15 cellular contexts compared by ENCODE assay signal in the genomic region with DNA sequence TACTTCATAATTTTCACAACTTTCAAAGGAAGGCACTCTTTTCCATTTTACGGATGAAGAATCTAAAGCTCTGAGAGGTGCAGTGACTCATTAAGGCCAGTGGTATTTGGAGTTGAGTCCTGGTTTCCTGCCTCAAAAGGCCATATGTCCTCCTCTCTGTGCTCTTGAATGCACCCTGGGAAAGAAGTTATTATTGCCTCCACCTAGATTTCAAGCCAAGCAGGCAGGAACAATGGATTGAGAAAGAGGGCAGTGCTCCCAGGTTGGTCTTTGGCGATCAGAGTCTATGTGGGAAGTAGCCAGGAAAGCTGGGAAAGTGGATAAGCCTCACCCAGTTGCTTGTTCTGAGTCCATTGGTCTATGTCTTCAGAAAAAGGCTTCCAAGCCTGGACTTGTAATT.
A peak's percentile ranks its signal among the peaks of the same experiment; 100 is the strongest.
DNase-seq lines count a peak whose midpoint lies in the region; ATAC-seq, FAIRE-seq and TF ChIP-seq lines count a peak whose summit lies in the region.
"Had no signal": no experiment of that assay in that cellular context is flagged by ENCODE, and none has a peak within 500 bp of the region (broad histone marks: within the 10 kb centered on the region; RNA-seq: fewer than 3 reads in every experiment).

No MANE protein-coding gene starts in this region.

- CTCF ChIA-PET in HepG2 (lab: Yijun Ruan, JAX; ENCODE audit: low intra/inter-chr PET ratio, low total read pairs), result no interaction called here

- TF ChIP-seq RAD21 in liver (IDR thresholded peaks at IDR 0.05) (peak; percentile 24 to 30), HepG2 (CRISPR knock-in tag; IDR thresholded peaks at IDR 0.05) (no peak)

- H3K9me3 ChIP-seq in liver (ENCODE audit: control insufficient read depth in 4 of 4, low read length in 3 of 4), result peaks cover 0 to 3% (median 2%) of the 10 kb centered on the region in 4 donors
- H3K9me3 ChIP-seq in HepG2 (ENCODE audit: low read length), result peaks cover 16% of the 10 kb centered on the region
- no peaks in the 10 kb centered on the region for H3K9me3 ChIP-seq in right lobe of liver

- H3K36me3 ChIP-seq in liver (ENCODE audit: control insufficient read depth in 4 of 4, insufficient read depth in 3 of 4, low read depth in 1 of 4, low read length in 3 of 4), result no peaks in the 10 kb centered on the region
- no peaks in the 10 kb centered on the region for H3K36me3 ChIP-seq in HepG2 (replicated peaks in 1 of 2; ENCODE audit: control insufficient read depth in 1 of 2, insufficient read depth in 2 of 2, low read length in 2 of 2)
- no peaks in the 10 kb centered on the region for H3K36me3 ChIP-seq in right lobe of liver
- H3K36me3 ChIP-seq: BLaER1 treated with 17β-estradiol and CSF1 and Interleukin-3, amounts not matched to agents 10 nM and 100 nM had no signal

- TF ChIP-seq POLR2A in HepG2 (IDR thresholded peaks at IDR 0.05; ENCODE audit: insufficient read depth in 1 of 2, low read depth in 2 of 2, low read length in 2 of 2) (no peak), right lobe of liver (IDR thresholded peaks at IDR 0.05) (no peak)

- FAIRE-seq in HepG2 (lab: Jason Lieb, UNC), result no peak
- FAIRE-seq: GM19239 had no signal

- no peak for ATAC-seq in HepG2
- peak; percentile 68 to 94 (median 78) for ATAC-seq in right lobe of liver
- no peak for ATAC-seq in GM21381 (IDR thresholded peaks at IDR 0.05; ENCODE audit: unreplicated experiment)
- ATAC-seq: HCT116 had no signal

- H3K4me2 ChIP-seq in HepG2 (ENCODE audit: low read depth, low read length), result no peak overlapping the region
- H3K4me2 ChIP-seq: BLaER1 treated with 17β-estradiol and CSF1 and Interleukin-3, amounts not matched to agents 10 nM and 100 nM had no signal

- DNase-seq in HepG2 (ENCODE audit: low spot score) (no peak), fibroblast of mammary gland (ENCODE audit: low read depth) (peak; percentile 27), right lobe of liver (peak in 1 of 3 donors; percentile 77), NCI-H524 treated with DMSO at 0.1 percent for 48 hours (lab: John Stamatoyannopoulos, UW) (no peak)
- DNase-seq in activated CD4-positive, alpha-beta T cell treated with anti-CD3 and anti-CD28 coated beads, Interleukin-2, amount 50 U/mL, for 4 hours, result no peak
- DNase-seq: 8988T; CD4-positive, CD25-positive, alpha-beta regulatory T cell; DMS53; GF-D8 had no signal

- TF ChIP-seq EP300 in HepG2 (IDR thresholded peaks at IDR 0.05; ENCODE audit: low read depth in 2 of 2, low read length in 2 of 2) (no peak), HepG2 (CRISPR knock-in tag; IDR thresholded peaks at IDR 0.05; ENCODE audit: borderline replicate concordance) (no peak)

- TF ChIP-seq CTCF in liver (IDR thresholded peaks at IDR 0.05; ENCODE audit: low read depth, low read length, missing input control) (no peak), HepG2 (CRISPR knock-in tag; IDR thresholded peaks at IDR 0.05) (no peak), fibroblast of mammary gland (conservative IDR thresholded peaks at IDR 0.05; ENCODE audit: control insufficient read depth, insufficient read depth, low read depth, low read length) (no peak), right lobe of liver (IDR thresholded peaks at IDR 0.05) (no peak)

- WGBS in liver, result 68% methylated on average over 2 of the region's 2 CpGs
- 45% methylated on average over 2 of the region's 2 CpGs for WGBS in HepG2 (ENCODE audit: low lambda C conversion rate)
- WGBS in right lobe of liver (ENCODE audit: insufficient coverage, low coverage, low lambda C conversion rate, missing lambda C conversion rate), result 20% methylated on average over 1 of the region's 2 CpGs

- in situ Hi-C loops in HepG2 (cut with HindIII; ENCODE audit: extremely low pct_ligation_motif_present, low pct_unique_long_range_greater_than_20kb), result no loop called here

- H3K79me2 ChIP-seq in HepG2 (ENCODE audit: insufficient read depth, low read length), result no peaks in the 10 kb centered on the region

- H3K27ac ChIP-seq in liver (ENCODE audit: low read depth in 1 of 2, low read length in 2 of 2), result no peak overlapping the region
- no peak overlapping the region for H3K27ac ChIP-seq in HepG2 (ENCODE audit: extremely low read length, insufficient read depth, low read length)
- H3K27ac ChIP-seq in right lobe of liver, result no peak overlapping the region
- H3K27ac ChIP-seq: BLaER1 treated with 17β-estradiol and CSF1 and Interleukin-3, amounts not matched to agents 10 nM and 100 nM; HL-60 had no signal

- BruUV-seq in HepG2 (replicated peaks; lab: Mats Ljungman, UMichigan), result no TSS peak

- intact Hi-C loops in HepG2 (cut with micrococcal nuclease; ENCODE audit: unreplicated experiment), result no loop called here
- intact Hi-C loops in right lobe of liver (cut with DNase I), result no loop called here

- peaks cover 0 to 11% (median 4%) of the 10 kb centered on the region in 4 donors for H3K4me1 ChIP-seq in liver (ENCODE audit: control insufficient read depth in 4 of 4, insufficient read depth in 4 of 4, low read length in 3 of 4)
- H3K4me1 ChIP-seq in HepG2 (ENCODE audit: insufficient read depth, low read length), result no peaks in the 10 kb centered on the region
- H3K4me1 ChIP-seq in right lobe of liver, result no peaks in the 10 kb centered on the region

- H3K27me3 ChIP-seq in liver (ENCODE audit: control insufficient read depth in 4 of 4, insufficient read depth in 4 of 4, low read length in 3 of 4), result no peaks in the 10 kb centered on the region
- no peaks in the 10 kb centered on the region for H3K27me3 ChIP-seq in HepG2 (ENCODE audit: control insufficient read depth in 1 of 2, insufficient read depth in 2 of 2, low read length in 2 of 2)
- no peaks in the 10 kb centered on the region for H3K27me3 ChIP-seq in right lobe of liver
- H3K27me3 ChIP-seq: BLaER1 treated with 17β-estradiol and CSF1 and Interleukin-3, amounts not matched to agents 10 nM and 100 nM had no signal

- no peaks in the 10 kb centered on the region for H4K20me1 ChIP-seq in HepG2 (ENCODE audit: insufficient read depth, low read length)
- H4K20me1 ChIP-seq: BLaER1 treated with 17β-estradiol and CSF1 and Interleukin-3, amounts not matched to agents 10 nM and 100 nM had no signal

- H2AFZ ChIP-seq in HepG2 (ENCODE audit: low read length), result no peak overlapping the region

- H3K4me3 ChIP-seq in liver (ENCODE audit: low read depth in 1 of 3, low read length in 3 of 3) (no peak overlapping the region), HepG2 (replicated peaks in 1 of 3; ENCODE audit: insufficient read depth in 1 of 3, low read depth in 2 of 3, low read length in 3 of 3) (no peak overlapping the region), fibroblast of mammary gland (ENCODE audit: control insufficient read depth, low read depth, low read length) (no peak overlapping the region), right lobe of liver (no peak overlapping the region)
- H3K4me3 ChIP-seq: BLaER1 treated with 17β-estradiol and CSF1 and Interleukin-3, amounts not matched to agents 10 nM and 100 nM had no signal

- no peak overlapping the region for H3K9ac ChIP-seq in liver (ENCODE audit: low read depth in 1 of 2, low read length in 2 of 2)
- no peak overlapping the region for H3K9ac ChIP-seq in HepG2 (ENCODE audit: insufficient read depth, low read depth, low read length)
- H3K9ac ChIP-seq: BLaER1 treated with 17β-estradiol and CSF1 and Interleukin-3, amounts not matched to agents 10 nM and 100 nM had no signal

- POLR2A ChIA-PET in HepG2 (lab: Yijun Ruan, JAX), result no interaction called here

TF ChIP-seq in liver, 16 proteins besides CTCF, POLR2A, EP300 and RAD21 (continues in another document):
- TF ChIP-seq HNF4A (conservative IDR thresholded peaks at IDR 0.05), result peak; percentile 83
- no peak for TF ChIP-seq JUND (IDR thresholded peaks at IDR 0.05)
- peak; percentile 28 for TF ChIP-seq SP1 (IDR thresholded peaks at IDR 0.05)
- no peak for TF ChIP-seq EGR1 (IDR thresholded peaks at IDR 0.05; ENCODE audit: low read depth in 2 of 2)
- TF ChIP-seq GABPA (IDR thresholded peaks at IDR 0.05 in 1 of 2, conservative IDR thresholded peaks at IDR 0.05 in 1 of 2), result no peak
- TF ChIP-seq FOXA2 (IDR thresholded peaks at IDR 0.05), result no peak
- no peak for TF ChIP-seq ATF3 (IDR thresholded peaks at IDR 0.05)
- TF ChIP-seq RXRA (IDR thresholded peaks at IDR 0.05), result peak; percentile 51 to 68
- no peak for TF ChIP-seq TAF1 (conservative IDR thresholded peaks at IDR 0.05)

TF ChIP-seq in HepG2, 621 proteins besides CTCF, POLR2A, EP300 and RAD21:
- TF ChIP-seq SETDB1 (CRISPR knock-in tag; IDR thresholded peaks at IDR 0.05; ENCODE audit: borderline replicate concordance) (no peak), RBM39 (IDR thresholded peaks at IDR 0.05; ENCODE audit: low read depth, low read length, poor library complexity, severe bottlenecking) (no peak), AHR (CRISPR knock-in tag; IDR thresholded peaks at IDR 0.05) (no peak), HNF4A (CRISPR knock-in tag; IDR thresholded peaks at IDR 0.05) (no peak), HIVEP1 (CRISPR knock-in tag; IDR thresholded peaks at IDR 0.05) (no peak)
- TF ChIP-seq, protein P1, sequence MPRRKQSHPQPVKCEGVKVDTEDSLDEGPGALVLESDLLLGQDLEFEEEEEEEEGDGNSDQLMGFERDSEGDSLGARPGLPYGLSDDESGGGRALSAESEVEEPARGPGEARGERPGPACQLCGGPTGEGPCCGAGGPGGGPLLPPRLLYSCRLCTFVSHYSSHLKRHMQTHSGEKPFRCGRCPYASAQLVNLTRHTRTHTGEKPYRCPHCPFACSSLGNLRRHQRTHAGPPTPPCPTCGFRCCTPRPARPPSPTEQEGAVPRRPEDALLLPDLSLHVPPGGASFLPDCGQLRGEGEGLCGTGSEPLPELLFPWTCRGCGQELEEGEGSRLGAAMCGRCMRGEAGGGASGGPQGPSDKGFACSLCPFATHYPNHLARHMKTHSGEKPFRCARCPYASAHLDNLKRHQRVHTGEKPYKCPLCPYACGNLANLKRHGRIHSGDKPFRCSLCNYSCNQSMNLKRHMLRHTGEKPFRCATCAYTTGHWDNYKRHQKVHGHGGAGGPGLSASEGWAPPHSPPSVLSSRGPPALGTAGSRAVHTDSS (CRISPR knock-in tag; conservative IDR thresholded peaks at IDR 0.05), result no peak

Comparison
In these comparisons a context has a peak if more than half of its experiments do, and no peak if none do; other contexts are left out.
1. ATAC-seq: peak in right lobe of liver (4 of 4); none in HepG2 (single experiment) and GM21381 (single experiment).